In the genomic region with DNA sequence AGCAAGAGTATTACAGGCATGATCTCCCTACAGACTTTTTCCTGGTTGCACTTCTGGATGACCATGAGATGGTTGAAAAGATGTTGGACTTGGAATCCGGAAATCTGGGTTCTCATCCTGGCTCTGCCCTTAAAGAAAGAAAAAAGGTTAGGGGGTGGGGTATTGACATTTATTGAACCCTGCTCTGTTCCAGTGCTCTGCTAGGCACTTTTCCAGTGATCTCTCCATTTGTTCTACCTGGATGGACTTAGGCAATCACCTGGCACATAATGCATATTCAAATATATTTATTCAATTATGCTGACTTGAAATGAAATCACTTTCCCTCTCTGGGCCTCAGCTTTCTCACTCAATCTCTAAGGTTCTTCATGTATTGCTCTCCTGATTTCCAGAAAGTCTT, we compare ENCODE assay signal across 20 cellular contexts.
"Had no signal": no experiment of that assay in that cellular context is flagged by ENCODE, and none has a peak within 500 bp of the region (broad histone marks: within the 10 kb centered on the region; RNA-seq: fewer than 3 reads in every experiment).

No MANE protein-coding gene starts in this region.

- H3K36me3 ChIP-seq: colonic mucosa, esophagus squamous epithelium, gastrocnemius medialis, heart right ventricle, left ventricle myocardium inferior, lower lobe of right lung had no signal

- H3K4me1 ChIP-seq: colonic mucosa had no signal

- H3K4me3 ChIP-seq: colonic mucosa, esophagus squamous epithelium, gastrocnemius medialis, heart right ventricle, left ventricle myocardium inferior, lower lobe of right lung, mucosa of descending colon had no signal

- DNase-seq: colonic mucosa; cortex of kidney; effector CD8-positive, alpha-beta T cell; effector memory CD8-positive, alpha-beta T cell; endodermal cell; erythroblast; esophagus squamous epithelium; foreskin fibroblast; foreskin melanocyte; gastrocnemius medialis; heart right ventricle; hippocampal formation; left cardiac atrium; left ventricle myocardium inferior; lower lobe of right lung; mesenchymal stem cell; mucosa of descending colon; naive B cell had no signal

- H3K27me3 ChIP-seq: colonic mucosa, esophagus squamous epithelium, gastrocnemius medialis, heart right ventricle had no signal

- H3K9me3 ChIP-seq: colonic mucosa, esophagus squamous epithelium, gastrocnemius medialis, heart right ventricle, left ventricle myocardium inferior, lower lobe of right lung, mucosa of descending colon had no signal

- H3K27ac ChIP-seq: colonic mucosa, epithelial cell of prostate, gastrocnemius medialis, lower lobe of right lung had no signal

- ATAC-seq: effector memory CD8-positive, alpha-beta T cell; esophagus mucosa; gastrocnemius medialis; heart right ventricle; left cardiac atrium; lower lobe of right lung; mucosa of descending colon had no signal
